Comparison of ENCODE assay signal across 1 cellular context in the genomic region with DNA sequence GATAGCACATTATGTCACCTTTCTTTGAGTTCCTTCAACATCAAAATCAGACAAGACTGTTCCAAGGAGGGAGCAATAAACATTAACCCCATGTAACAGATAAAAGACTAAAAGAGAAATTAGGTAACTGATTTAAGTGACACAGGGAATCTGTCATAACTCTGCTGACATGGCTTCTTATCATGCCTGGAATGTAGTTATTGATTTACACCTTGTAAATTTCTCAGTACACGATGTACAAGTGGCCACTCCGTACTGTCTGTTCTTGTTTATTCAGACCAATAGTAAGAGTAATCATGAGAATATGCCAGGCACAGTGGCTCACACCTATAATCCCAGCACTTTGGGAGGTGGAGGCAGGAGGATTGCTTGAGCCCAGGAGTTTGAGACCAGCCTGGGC.
A peak's percentile ranks its signal among the peaks of the same experiment; 100 is the strongest.
TF ChIP-seq lines count a peak whose summit lies in the region.

No MANE protein-coding gene starts in this region.

TF ChIP-seq in HepG2, 621 proteins besides CTCF, POLR2A, EP300 and RAD21 (continued from another document and continues in another):
- TF ChIP-seq ARID3A (IDR thresholded peaks at IDR 0.05; ENCODE audit: low read depth, low read length) (no peak), PAWR (CRISPR knock-in tag; IDR thresholded peaks at IDR 0.05; ENCODE audit: borderline replicate concordance) (no peak), ZNF550 (CRISPR knock-in tag; IDR thresholded peaks at IDR 0.05; ENCODE audit: borderline replicate concordance) (no peak), TGIF2 (CRISPR knock-in tag; IDR thresholded peaks at IDR 0.05) (no peak), ZNF776 (CRISPR knock-in tag; IDR thresholded peaks at IDR 0.05) (no peak), ZNF768 (CRISPR knock-in tag; IDR thresholded peaks at IDR 0.05) (no peak), BATF2 (CRISPR knock-in tag; IDR thresholded peaks at IDR 0.05) (no peak), TEAD3 (CRISPR knock-in tag; optimal IDR thresholded peaks at IDR 0.05; ENCODE audit: borderline replicate concordance) (peak; percentile 97), NKX3-1 (CRISPR knock-in tag; IDR thresholded peaks at IDR 0.05) (0 out of 2 replicates have a peak, but pooled peaks have one; percentile 54), ZNF607 (CRISPR knock-in tag; IDR thresholded peaks at IDR 0.05; ENCODE audit: borderline replicate concordance) (no peak), ZKSCAN8 (CRISPR knock-in tag; IDR thresholded peaks at IDR 0.05; ENCODE audit: borderline replicate concordance) (peak; percentile 63; the same call in 1 of the 2 replicates), SIN3A (IDR thresholded peaks at IDR 0.05; ENCODE audit: borderline replicate concordance, low read depth, low read length) (no peak), SOX5 (CRISPR knock-in tag; IDR thresholded peaks at IDR 0.05; ENCODE audit: borderline replicate concordance) (peak; percentile 40), SMYD3 (CRISPR knock-in tag; IDR thresholded peaks at IDR 0.05) (no peak), GPBP1L1 (CRISPR knock-in tag; IDR thresholded peaks at IDR 0.05) (no peak), TRIM24 (CRISPR knock-in tag; IDR thresholded peaks at IDR 0.05) (no peak), ZNF549 (CRISPR knock-in tag; IDR thresholded peaks at IDR 0.05) (no peak), ZNF710 (CRISPR knock-in tag; IDR thresholded peaks at IDR 0.05; ENCODE audit: borderline replicate concordance) (no peak), ZBTB21 (CRISPR knock-in tag; IDR thresholded peaks at IDR 0.05) (peak; percentile 40; the same call in 1 of the 2 replicates), DMTF1 (CRISPR knock-in tag; IDR thresholded peaks at IDR 0.05) (no peak), MYPOP (CRISPR knock-in tag; IDR thresholded peaks at IDR 0.05) (0 out of 2 replicates have a peak, but pooled peaks have one; percentile 20), PAF1 (CRISPR knock-in tag; IDR thresholded peaks at IDR 0.05) (no peak), ERF (CRISPR knock-in tag; IDR thresholded peaks at IDR 0.05) (0 out of 2 replicates have a peak, but pooled peaks have one; percentile 27), HDAC2 (CRISPR knock-in tag; IDR thresholded peaks at IDR 0.05) (peak; percentile 70), HHEX (CRISPR knock-in tag; IDR thresholded peaks at IDR 0.05) (0 out of 2 replicates have a peak, but pooled peaks have one; percentile 28), MAFF (IDR thresholded peaks at IDR 0.05; ENCODE audit: low read depth, low read length) (peak; percentile 69), SAP130 (CRISPR knock-in tag; IDR thresholded peaks at IDR 0.05; ENCODE audit: low read depth) (peak; percentile 54), SKI (IDR thresholded peaks at IDR 0.05; ENCODE audit: partially characterized antibody) (peak; percentile 30), YEATS4 (CRISPR knock-in tag; IDR thresholded peaks at IDR 0.05; ENCODE audit: borderline replicate concordance) (no peak), HNF4A (CRISPR knock-in tag; IDR thresholded peaks at IDR 0.05) (peak; percentile 62), IRX3 (CRISPR knock-in tag; IDR thresholded peaks at IDR 0.05; ENCODE audit: borderline replicate concordance, low read depth) (no peak), CCDC6 (CRISPR knock-in tag; IDR thresholded peaks at IDR 0.05) (0 out of 2 replicates have a peak, but pooled peaks have one; percentile 45), ADNP (CRISPR knock-in tag; IDR thresholded peaks at IDR 0.05) (no peak), ZNF432 (CRISPR knock-in tag; IDR thresholded peaks at IDR 0.05; ENCODE audit: borderline replicate concordance) (no peak)
- TF ChIP-seq, protein P1, sequence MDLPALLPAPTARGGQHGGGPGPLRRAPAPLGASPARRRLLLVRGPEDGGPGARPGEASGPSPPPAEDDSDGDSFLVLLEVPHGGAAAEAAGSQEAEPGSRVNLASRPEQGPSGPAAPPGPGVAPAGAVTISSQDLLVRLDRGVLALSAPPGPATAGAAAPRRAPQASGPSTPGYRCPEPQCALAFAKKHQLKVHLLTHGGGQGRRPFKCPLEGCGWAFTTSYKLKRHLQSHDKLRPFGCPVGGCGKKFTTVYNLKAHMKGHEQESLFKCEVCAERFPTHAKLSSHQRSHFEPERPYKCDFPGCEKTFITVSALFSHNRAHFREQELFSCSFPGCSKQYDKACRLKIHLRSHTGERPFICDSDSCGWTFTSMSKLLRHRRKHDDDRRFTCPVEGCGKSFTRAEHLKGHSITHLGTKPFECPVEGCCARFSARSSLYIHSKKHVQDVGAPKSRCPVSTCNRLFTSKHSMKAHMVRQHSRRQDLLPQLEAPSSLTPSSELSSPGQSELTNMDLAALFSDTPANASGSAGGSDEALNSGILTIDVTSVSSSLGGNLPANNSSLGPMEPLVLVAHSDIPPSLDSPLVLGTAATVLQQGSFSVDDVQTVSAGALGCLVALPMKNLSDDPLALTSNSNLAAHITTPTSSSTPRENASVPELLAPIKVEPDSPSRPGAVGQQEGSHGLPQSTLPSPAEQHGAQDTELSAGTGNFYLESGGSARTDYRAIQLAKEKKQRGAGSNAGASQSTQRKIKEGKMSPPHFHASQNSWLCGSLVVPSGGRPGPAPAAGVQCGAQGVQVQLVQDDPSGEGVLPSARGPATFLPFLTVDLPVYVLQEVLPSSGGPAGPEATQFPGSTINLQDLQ (CRISPR knock-in tag; IDR thresholded peaks at IDR 0.05) = no peak
- TF ChIP-seq, protein P2, sequence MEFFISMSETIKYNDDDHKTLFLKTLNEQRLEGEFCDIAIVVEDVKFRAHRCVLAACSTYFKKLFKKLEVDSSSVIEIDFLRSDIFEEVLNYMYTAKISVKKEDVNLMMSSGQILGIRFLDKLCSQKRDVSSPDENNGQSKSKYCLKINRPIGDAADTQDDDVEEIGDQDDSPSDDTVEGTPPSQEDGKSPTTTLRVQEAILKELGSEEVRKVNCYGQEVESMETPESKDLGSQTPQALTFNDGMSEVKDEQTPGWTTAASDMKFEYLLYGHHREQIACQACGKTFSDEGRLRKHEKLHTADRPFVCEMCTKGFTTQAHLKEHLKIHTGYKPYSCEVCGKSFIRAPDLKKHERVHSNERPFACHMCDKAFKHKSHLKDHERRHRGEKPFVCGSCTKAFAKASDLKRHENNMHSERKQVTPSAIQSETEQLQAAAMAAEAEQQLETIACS (CRISPR knock-in tag; IDR thresholded peaks at IDR 0.05) = no peak
- TF ChIP-seq, protein P3, sequence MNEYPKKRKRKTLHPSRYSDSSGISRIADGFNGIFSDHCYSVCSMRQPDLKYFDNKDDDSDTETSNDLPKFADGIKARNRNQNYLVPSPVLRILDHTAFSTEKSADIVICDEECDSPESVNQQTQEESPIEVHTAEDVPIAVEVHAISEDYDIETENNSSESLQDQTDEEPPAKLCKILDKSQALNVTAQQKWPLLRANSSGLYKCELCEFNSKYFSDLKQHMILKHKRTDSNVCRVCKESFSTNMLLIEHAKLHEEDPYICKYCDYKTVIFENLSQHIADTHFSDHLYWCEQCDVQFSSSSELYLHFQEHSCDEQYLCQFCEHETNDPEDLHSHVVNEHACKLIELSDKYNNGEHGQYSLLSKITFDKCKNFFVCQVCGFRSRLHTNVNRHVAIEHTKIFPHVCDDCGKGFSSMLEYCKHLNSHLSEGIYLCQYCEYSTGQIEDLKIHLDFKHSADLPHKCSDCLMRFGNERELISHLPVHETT (CRISPR knock-in tag; conservative IDR thresholded peaks at IDR 0.05) = 0 out of 2 replicates have a peak, but pooled peaks have one; percentile 48
- TF ChIP-seq, protein P4, sequence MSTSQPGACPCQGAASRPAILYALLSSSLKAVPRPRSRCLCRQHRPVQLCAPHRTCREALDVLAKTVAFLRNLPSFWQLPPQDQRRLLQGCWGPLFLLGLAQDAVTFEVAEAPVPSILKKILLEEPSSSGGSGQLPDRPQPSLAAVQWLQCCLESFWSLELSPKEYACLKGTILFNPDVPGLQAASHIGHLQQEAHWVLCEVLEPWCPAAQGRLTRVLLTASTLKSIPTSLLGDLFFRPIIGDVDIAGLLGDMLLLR (CRISPR knock-in tag; IDR thresholded peaks at IDR 0.05) = no peak
- TF ChIP-seq, protein P5, sequence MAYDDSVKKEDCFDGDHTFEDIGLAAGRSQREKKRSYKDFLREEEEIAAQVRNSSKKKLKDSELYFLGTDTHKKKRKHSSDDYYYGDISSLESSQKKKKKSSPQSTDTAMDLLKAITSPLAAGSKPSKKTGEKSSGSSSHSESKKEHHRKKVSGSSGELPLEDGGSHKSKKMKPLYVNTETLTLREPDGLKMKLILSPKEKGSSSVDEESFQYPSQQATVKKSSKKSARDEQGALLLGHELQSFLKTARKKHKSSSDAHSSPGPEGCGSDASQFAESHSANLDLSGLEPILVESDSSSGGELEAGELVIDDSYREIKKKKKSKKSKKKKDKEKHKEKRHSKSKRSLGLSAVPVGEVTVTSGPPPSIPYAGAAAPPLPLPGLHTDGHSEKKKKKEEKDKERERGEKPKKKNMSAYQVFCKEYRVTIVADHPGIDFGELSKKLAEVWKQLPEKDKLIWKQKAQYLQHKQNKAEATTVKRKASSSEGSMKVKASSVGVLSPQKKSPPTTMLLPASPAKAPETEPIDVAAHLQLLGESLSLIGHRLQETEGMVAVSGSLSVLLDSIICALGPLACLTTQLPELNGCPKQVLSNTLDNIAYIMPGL (CRISPR knock-in tag; IDR thresholded peaks at IDR 0.05; ENCODE audit: borderline replicate concordance in 1 of 2, low read depth in 1 of 2) = no peak
